In the genomic region with DNA sequence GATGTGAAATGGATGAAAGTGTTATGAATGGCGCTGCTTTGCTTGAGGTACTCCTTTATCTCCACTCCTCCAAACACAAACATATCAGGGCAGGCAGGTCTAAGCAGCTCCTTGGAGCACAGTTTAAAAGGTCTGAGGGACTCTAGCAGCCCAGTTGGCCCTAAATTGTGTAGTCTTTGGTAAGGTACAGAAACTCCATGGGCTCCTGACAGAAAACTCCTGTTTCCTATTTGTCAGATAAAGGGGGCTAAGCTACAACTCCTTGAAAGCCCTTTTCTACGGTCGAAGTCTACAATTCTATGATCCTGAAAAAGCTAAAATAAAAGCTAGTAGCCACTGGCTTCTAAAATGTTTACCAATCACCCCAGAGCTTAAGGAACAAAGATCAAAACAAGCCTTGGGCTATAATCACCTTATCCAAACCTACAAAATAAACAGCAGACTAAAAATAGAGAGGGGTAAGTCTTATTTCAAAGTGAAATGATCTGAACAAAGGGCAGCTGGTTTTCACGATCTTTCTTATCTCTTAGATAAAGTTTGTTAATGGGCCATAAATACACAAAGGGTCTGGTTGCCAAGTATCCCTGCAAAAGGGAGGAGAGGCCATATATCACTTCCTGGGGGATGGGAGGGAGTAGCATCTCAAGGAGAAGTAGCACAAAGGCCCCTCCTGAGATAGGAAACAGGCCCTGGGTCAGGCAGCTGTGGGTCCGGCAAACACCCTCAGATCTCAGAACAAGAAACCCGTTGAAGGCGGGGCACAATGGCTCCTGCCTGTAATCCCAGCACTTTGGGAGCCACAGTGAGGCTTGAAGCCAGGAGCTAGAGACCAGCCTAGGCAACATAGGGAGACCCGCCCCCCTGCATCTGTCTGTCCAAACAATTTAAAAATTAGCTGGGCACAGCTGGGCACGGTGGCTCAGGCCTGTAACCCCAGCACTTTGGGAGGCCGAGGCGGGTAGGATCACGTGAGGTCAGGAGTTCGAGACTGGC, we compare ENCODE assay signal across 9 cellular contexts. TPM values are rescaled to one million over a fixed set of nuclear protein-coding genes. Genes with fewer than 3 reads are reported as not detected.
DNase-seq lines count a peak whose midpoint lies in the region; ATAC-seq and TF ChIP-seq lines count a peak whose summit lies in the region.
"Had no signal": no experiment of that assay in that cellular context is flagged by ENCODE, and none has a peak within 500 bp of the region (broad histone marks: within the 10 kb centered on the region; RNA-seq: fewer than 3 reads in every experiment).

No MANE protein-coding gene starts in this region.

- CTCF ChIA-PET in HEK293T (lab: Yijun Ruan, JAX), result interaction anchor here (0.7 kb wide), 1 partner anchor 16 kb away, joined by 3 read pairs; no protein-coding TSS in a partner anchor

- no peak for ATAC-seq in HG02970 (IDR thresholded peaks at IDR 0.05; ENCODE audit: low FRiP score, unreplicated experiment)

- POLR2A ChIA-PET in HEK293T (lab: Yijun Ruan, JAX), result interaction anchor here (0.9 to 2.2 kb wide), 3 partner anchors 18 to 30 kb away, joined by 3 to 10 read pairs (median 3); partner anchors contain the start of gene DENND4C

- DNase-seq in HEK293T (ENCODE audit: extremely low spot score) (peak; percentile 73), NCI-H526 (lab: John Stamatoyannopoulos, UW) (peak; percentile 31 to 54), iPS-NIHi11 (ENCODE audit: low spot score) (peak; percentile 36), renal cortical epithelial cell (ENCODE audit: low read depth) (peak; percentile 16), kidney tubule cell (ENCODE audit: low spot score) (no peak)
- DNase-seq in activated naive CD4-positive, alpha-beta T cell (lab: John Stamatoyannopoulos, UW), result no peak
- DNase-seq: activated effector memory CD4-positive, alpha-beta T cell treated with Interleukin-2 at 50 U/mL for 16 hours; NCI-H1694 treated with DMSO at 0.1 percent for 48 hours had no signal

TF ChIP-seq in HEK293T, 16 proteins besides CTCF, POLR2A, EP300 and RAD21:
- TF ChIP-seq CTBP1 (IDR thresholded peaks at IDR 0.05; ENCODE audit: borderline replicate concordance) (peak; percentile 68; the same call in 1 of the 2 replicates), FOXK2 (IDR thresholded peaks at IDR 0.05) (no peak), SP1 (IDR thresholded peaks at IDR 0.05) (no peak), FOXM1 (IDR thresholded peaks at IDR 0.05; ENCODE audit: borderline replicate concordance) (no peak), ZNF384 (IDR thresholded peaks at IDR 0.05) (no peak), L3MBTL2 (conservative IDR thresholded peaks at IDR 0.05) (no peak), FOXA1 (IDR thresholded peaks at IDR 0.05) (no peak), PKNOX1 (IDR thresholded peaks at IDR 0.05) (peak; percentile 85), BHLHE40 (IDR thresholded peaks at IDR 0.05; ENCODE audit: borderline replicate concordance) (no peak), SUZ12 (IDR thresholded peaks at IDR 0.05) (no peak), NFRKB (IDR thresholded peaks at IDR 0.05) (no peak)

RNA-seq across cellular contexts. Expression of gene DENND4C, which starts 28.3 kb away (rescaled TPM):
- total RNA-seq in renal cortical epithelial cell, result 79.9 and 155 TPM in 2 replicates

Comparison
In these comparisons a context has a peak if more than half of its experiments do, and no peak if none do; other contexts are left out.
1. DNase-seq: peak in HEK293T (single experiment), NCI-H526 (2 of 2), iPS-NIHi11 (single experiment) and renal cortical epithelial cell (single experiment); none in activated naive CD4-positive, alpha-beta T cell (0 of 4) and kidney tubule cell (single experiment).